In genomic region chr11:876550-876949, GRCh38 we compare ENCODE assay signal across 17 cellular contexts. TPM values are rescaled to one million over a fixed set of nuclear protein-coding genes. Genes with fewer than 3 reads are reported as not detected.
DNase-seq lines count a peak whose midpoint lies in the region; ATAC-seq, FAIRE-seq and TF ChIP-seq lines count a peak whose summit lies in the region.
"Had no signal": no experiment of that assay in that cellular context is flagged by ENCODE, and none has a peak within 500 bp of the region (broad histone marks: within the 10 kb centered on the region; RNA-seq: fewer than 3 reads in every experiment).

No MANE protein-coding gene starts in this region.

- H3K4me2 ChIP-seq in A549: no peak overlapping the region

- no peaks in the 10 kb centered on the region for H3K27me3 Mint-ChIP-seq in natural killer cell treated with Interleukin-12 subunit alpha and Interleukin-12 subunit beta and Interleukin-15 and Interleukin-18, amount 100 ng/mL, for 72 hours
- H3K27me3 Mint-ChIP-seq: activated CD4-positive, alpha-beta memory T cell treated with anti-CD3 and anti-CD28 coated beads, Interleukin-2, amount 10 ng/mL, durations not matched to agents 7 days and 5 days; stimulated activated memory B cell treated with anti-CD40 and anti-IgM and Interleukin-4, amounts not matched to agents 10 μg/mL and 1 μg/mL and 100 μg/mL, for 72 hours had no signal

- DNase-seq in A549 (ENCODE audit: low read depth in 1 of 2, low spot score in 1 of 2) (no peak), MG63 (peak; percentile 49), anterior cingulate cortex (lab: John Stamatoyannopoulos, UW) (peak in 43 of 58 donors; percentile 6 to 71 (median 39)), inferior parietal cortex (ENCODE audit: extremely low spot score) (peak; percentile 15), amniotic stem cell (lab: John Stamatoyannopoulos, UW) (no peak), SW480 (ENCODE audit: low spot score) (no peak)
- no peak for DNase-seq in natural killer cell treated with Interleukin-12 subunit alpha and Interleukin-12 subunit beta and Interleukin-15 and Interleukin-18, amount 100 ng/mL, for 72 hours (ENCODE audit: low spot score)
- DNase-seq: activated CD4-positive, alpha-beta memory T cell treated with anti-CD3 and anti-CD28 coated beads, Interleukin-2, amount 10 ng/mL, durations not matched to agents 7 days and 5 days; activated effector memory CD4-positive, alpha-beta T cell treated with Interleukin-2 at 50 U/mL for 16 hours; mesenchymal stem cell; NCI-H187 treated with DMSO at 0.1 percent for 48 hours; SHP77; stimulated activated CD4-positive, alpha-beta T cell treated with anti-CD3 and anti-CD28 coated beads, Interleukin-2, amount 100 ng/mL, for 48 hours had no signal

- no peak overlapping the region for H3K4me3 Mint-ChIP-seq in natural killer cell treated with Interleukin-12 subunit alpha and Interleukin-12 subunit beta and Interleukin-15 and Interleukin-18, amount 100 ng/mL, for 72 hours
- H3K4me3 Mint-ChIP-seq: activated CD4-positive, alpha-beta memory T cell treated with anti-CD3 and anti-CD28 coated beads, Interleukin-2, amount 10 ng/mL, durations not matched to agents 7 days and 5 days; stimulated activated memory B cell treated with anti-CD40 and anti-IgM and Interleukin-4, amounts not matched to agents 10 μg/mL and 1 μg/mL and 100 μg/mL, for 72 hours had no signal

- 89% methylated on average over 11 of the region's 12 CpGs for WGBS in A549 (ENCODE audit: missing lambda C conversion rate)

- POLR2A ChIA-PET in A549 (lab: Yijun Ruan, JAX): no interaction called here

- no peak for FAIRE-seq in A549 (lab: Jason Lieb, UNC)
- FAIRE-seq: GM12892, H1 had no signal

- H3K27me3 ChIP-seq in MG63: no peaks in the 10 kb centered on the region

- H3K4me1 ChIP-seq in A549: peaks cover 5% of the 10 kb centered on the region; the same call in 1 of the 3 replicates

- no peaks in the 10 kb centered on the region for H3K9me3 ChIP-seq in A549
- H3K9me3 ChIP-seq in MG63: no peaks in the 10 kb centered on the region

- no peak overlapping the region for H3K27ac ChIP-seq in A549

- H3K36me3 ChIP-seq in MG63: peaks cover 39% of the 10 kb centered on the region

- no peaks in the 10 kb centered on the region for H3K36me3 Mint-ChIP-seq in natural killer cell treated with Interleukin-12 subunit alpha and Interleukin-12 subunit beta and Interleukin-15 and Interleukin-18, amount 100 ng/mL, for 72 hours

- no peaks in the 10 kb centered on the region for H3K4me1 Mint-ChIP-seq in natural killer cell treated with Interleukin-12 subunit alpha and Interleukin-12 subunit beta and Interleukin-15 and Interleukin-18, amount 100 ng/mL, for 72 hours (ENCODE audit: low read depth in 2 of 2)
- H3K4me1 Mint-ChIP-seq: activated CD4-positive, alpha-beta memory T cell treated with anti-CD3 and anti-CD28 coated beads, Interleukin-2, amount 10 ng/mL, durations not matched to agents 7 days and 5 days; stimulated activated memory B cell treated with anti-CD40 and anti-IgM and Interleukin-4, amounts not matched to agents 10 μg/mL and 1 μg/mL and 100 μg/mL, for 72 hours had no signal

- H3K9me3 Mint-ChIP-seq in natural killer cell treated with Interleukin-12 subunit alpha and Interleukin-12 subunit beta and Interleukin-15 and Interleukin-18, amount 100 ng/mL, for 72 hours: no peaks in the 10 kb centered on the region
- H3K9me3 Mint-ChIP-seq: activated CD4-positive, alpha-beta memory T cell treated with anti-CD3 and anti-CD28 coated beads, Interleukin-2, amount 10 ng/mL, durations not matched to agents 7 days and 5 days; stimulated activated memory B cell treated with anti-CD40 and anti-IgM and Interleukin-4, amounts not matched to agents 10 μg/mL and 1 μg/mL and 100 μg/mL, for 72 hours had no signal

- peak; percentile 2 to 9; a peak in 4 of 6 replicates for ATAC-seq in A549
- ATAC-seq in natural killer cell treated with Interleukin-12 subunit alpha and Interleukin-12 subunit beta and Interleukin-15 and Interleukin-18, amount 100 ng/mL, for 72 hours: no peak
- no peak for ATAC-seq in HG02642 (IDR thresholded peaks at IDR 0.05; ENCODE audit: poor library complexity, unreplicated experiment)
- ATAC-seq: stimulated activated memory B cell treated with anti-CD40 and anti-IgM and Interleukin-4, amounts not matched to agents 10 μg/mL and 1 μg/mL and 100 μg/mL, for 72 hours had no signal

- CTCF ChIA-PET in A549 (lab: Yijun Ruan, JAX): interaction anchor here (1.3 to 2.4 kb wide), 6 partner anchors 15 to 177 kb away, joined by 3 to 14 read pairs (median 6); no protein-coding TSS in a partner anchor

- no peak overlapping the region for H3K27ac Mint-ChIP-seq in natural killer cell treated with Interleukin-12 subunit alpha and Interleukin-12 subunit beta and Interleukin-15 and Interleukin-18, amount 100 ng/mL, for 72 hours
- H3K27ac Mint-ChIP-seq: activated CD4-positive, alpha-beta memory T cell treated with anti-CD3 and anti-CD28 coated beads, Interleukin-2, amount 10 ng/mL, durations not matched to agents 7 days and 5 days; stimulated activated memory B cell treated with anti-CD40 and anti-IgM and Interleukin-4, amounts not matched to agents 10 μg/mL and 1 μg/mL and 100 μg/mL, for 72 hours had no signal

- no peak for TF ChIP-seq EP300 in A549 (IDR thresholded peaks at IDR 0.05)

- no peak for TF ChIP-seq CTCF in A549 (IDR thresholded peaks at IDR 0.05)

- no peak for TF ChIP-seq RAD21 in A549 (conservative IDR thresholded peaks at IDR 0.05 in 1 of 2, IDR thresholded peaks at IDR 0.05 in 1 of 2)

- no peak for TF ChIP-seq POLR2A in A549 (IDR thresholded peaks at IDR 0.05; ENCODE audit: low read length)

- H3K4me3 ChIP-seq in A549: no peak overlapping the region
- no peak overlapping the region for H3K4me3 ChIP-seq in MG63

TF ChIP-seq in A549, 52 proteins besides CTCF, POLR2A, EP300 and RAD21:
- TF ChIP-seq MAFK (IDR thresholded peaks at IDR 0.05; ENCODE audit: partially characterized antibody): peak; percentile 40
- no peak for TF ChIP-seq CHD2 (IDR thresholded peaks at IDR 0.05; ENCODE audit: low read length, partially characterized antibody)

RNA-seq across cellular contexts. Expression of gene TSPAN4, which starts 33.9 kb away (rescaled TPM):
- polyA plus RNA-seq in A549 (2011; rRNA removed) (83.5 and 87.8 TPM in 2 replicates), A549 (2017; fragmentation: RNase III; extraction: RNeasy Plus Mini Kit Qiagen cat#74134 plus additional on column Dnase treatment) (145 to 150 TPM (median 146 TPM) in 3 replicates)
- 286 and 346 TPM in 2 replicates for polyA plus RNA-seq in A549 (2012; cell fraction: cytosol; rRNA removed)
- polyA plus RNA-seq in A549 (2012; cell fraction: nucleus; rRNA removed): 714 and 975 TPM in 2 replicates
- polyA minus RNA-seq in A549 (2011; rRNA and poly(A)+ RNA removed): 46.9 and 63.5 TPM in 2 replicates
- total RNA-seq in MG63 (2014; rRNA removed; shearing (Covaris generic); ENCODE audit: low replicate concordance): 222 and 399 TPM in 2 replicates
- 10 to 100 TPM; 17.4 to 31.4 TPM for total RNA-seq in natural killer cell treated with Interleukin-12 subunit alpha and Interleukin-12 subunit beta and Interleukin-15 and Interleukin-18, amount 100 ng/mL, for 72 hours

RNA-seq across cellular contexts. Expression of gene CHID1, which starts 34.1 kb away (rescaled TPM):
- polyA plus RNA-seq in A549 (2011; rRNA removed) (53.8 and 58.4 TPM in 2 replicates), A549 (2017; fragmentation: RNase III; extraction: RNeasy Plus Mini Kit Qiagen cat#74134 plus additional on column Dnase treatment) (70.5 to 74.4 TPM (median 70.6 TPM) in 3 replicates)
- polyA plus RNA-seq in A549 (2012; cell fraction: cytosol; rRNA removed): 86.9 and 87.3 TPM in 2 replicates
- 85.8 and 99.4 TPM in 2 replicates for polyA plus RNA-seq in A549 (2012; cell fraction: nucleus; rRNA removed)
- polyA minus RNA-seq in A549 (2011; rRNA and poly(A)+ RNA removed): 56.0 and 69.2 TPM in 2 replicates
- 88.4 and 139 TPM in 2 replicates for total RNA-seq in MG63 (2014; rRNA removed; shearing (Covaris generic); ENCODE audit: low replicate concordance)
- total RNA-seq in natural killer cell treated with Interleukin-12 subunit alpha and Interleukin-12 subunit beta and Interleukin-15 and Interleukin-18, amount 100 ng/mL, for 72 hours: 100 to 1,000 TPM in 1 of 2 donors, 10 to 100 TPM in 1; 64.8 to 115 TPM

RNA-seq across cellular contexts. Expression of gene POLR2L, which starts 34.2 kb away (rescaled TPM):
- polyA plus RNA-seq in A549 (2011; rRNA removed) (140 and 197 TPM in 2 replicates), A549 (2017; fragmentation: RNase III; extraction: RNeasy Plus Mini Kit Qiagen cat#74134 plus additional on column Dnase treatment) (773 to 868 TPM (median 807 TPM) in 3 replicates)
- polyA plus RNA-seq in A549 (2012; cell fraction: cytosol; rRNA removed): 1,407 and 1,430 TPM in 2 replicates
- 294 and 364 TPM in 2 replicates for polyA plus RNA-seq in A549 (2012; cell fraction: nucleus; rRNA removed)
- 73.3 and 88.5 TPM in 2 replicates for polyA minus RNA-seq in A549 (2011; rRNA and poly(A)+ RNA removed)
- total RNA-seq in MG63 (2014; rRNA removed; shearing (Covaris generic); ENCODE audit: low replicate concordance): 9.7 and 190 TPM in 2 replicates
- 10 to 100 TPM; 97.4 to 97.8 TPM for total RNA-seq in natural killer cell treated with Interleukin-12 subunit alpha and Interleukin-12 subunit beta and Interleukin-15 and Interleukin-18, amount 100 ng/mL, for 72 hours

RNA-seq across cellular contexts. Expression of gene CD151, which starts 43.8 kb away (rescaled TPM):
- polyA plus RNA-seq in A549 (2011; rRNA removed): 409 and 523 TPM in 2 replicates
- polyA plus RNA-seq in A549 (2012; cell fraction: cytosol; rRNA removed): 964 and 1,353 TPM in 2 replicates
- polyA plus RNA-seq in A549 (2012; cell fraction: nucleus; rRNA removed): 1,564 and 2,065 TPM in 2 replicates
- polyA plus RNA-seq in A549 (2017; fragmentation: RNase III; extraction: RNeasy Plus Mini Kit Qiagen cat#74134 plus additional on column Dnase treatment): 649 to 701 TPM (median 695 TPM) in 3 replicates
- 530 and 576 TPM in 2 replicates for polyA minus RNA-seq in A549 (2011; rRNA and poly(A)+ RNA removed)
- total RNA-seq in MG63 (2014; rRNA removed; shearing (Covaris generic); ENCODE audit: low replicate concordance): 1,173 and 1,451 TPM in 2 replicates
- total RNA-seq in natural killer cell treated with Interleukin-12 subunit alpha and Interleukin-12 subunit beta and Interleukin-15 and Interleukin-18, amount 100 ng/mL, for 72 hours: 10 to 100 TPM; 45.0 to 72.0 TPM

RNA-seq across cellular contexts. Expression of gene CRACR2B, which starts 48.8 kb away (rescaled TPM):
- polyA plus RNA-seq in A549 (2011; rRNA removed): 1.2 and 1.8 TPM in 2 replicates
- 2.9 and 3.3 TPM in 2 replicates for polyA plus RNA-seq in A549 (2012; cell fraction: cytosol; rRNA removed)
- polyA plus RNA-seq in A549 (2012; cell fraction: nucleus; rRNA removed): 8.2 and 9.3 TPM in 2 replicates
- polyA plus RNA-seq in A549 (2017; fragmentation: RNase III; extraction: RNeasy Plus Mini Kit Qiagen cat#74134 plus additional on column Dnase treatment): 3.0 to 3.3 TPM (median 3.1 TPM) in 3 replicates
- 0.70 and 1.2 TPM in 2 replicates for polyA minus RNA-seq in A549 (2011; rRNA and poly(A)+ RNA removed)
- total RNA-seq in MG63 (2014; rRNA removed; shearing (Covaris generic); ENCODE audit: low replicate concordance): not detected in 2 replicates
- 1 to 10 TPM; 2.6 to 2.9 TPM for total RNA-seq in natural killer cell treated with Interleukin-12 subunit alpha and Interleukin-12 subunit beta and Interleukin-15 and Interleukin-18, amount 100 ng/mL, for 72 hours

Comparison
In these comparisons a context has a peak if more than half of its experiments do, and no peak if none do; other contexts are left out.
1. ATAC-seq: peak in A549 (2 of 2); none in natural killer cell treated with Interleukin-12 subunit alpha and Interleukin-12 subunit beta and Interleukin-15 and Interleukin-18, amount 100 ng/mL, for 72 hours (0 of 2) and HG02642 (single experiment).
2. DNase-seq: peak in MG63 (single experiment), anterior cingulate cortex (43 of 58) and inferior parietal cortex (single experiment); none in A549 (0 of 2), natural killer cell treated with Interleukin-12 subunit alpha and Interleukin-12 subunit beta and Interleukin-15 and Interleukin-18, amount 100 ng/mL, for 72 hours (single experiment), amniotic stem cell (single experiment) and SW480 (single experiment).